ENCODE assay signal across 1 cellular context in the genomic region with DNA sequence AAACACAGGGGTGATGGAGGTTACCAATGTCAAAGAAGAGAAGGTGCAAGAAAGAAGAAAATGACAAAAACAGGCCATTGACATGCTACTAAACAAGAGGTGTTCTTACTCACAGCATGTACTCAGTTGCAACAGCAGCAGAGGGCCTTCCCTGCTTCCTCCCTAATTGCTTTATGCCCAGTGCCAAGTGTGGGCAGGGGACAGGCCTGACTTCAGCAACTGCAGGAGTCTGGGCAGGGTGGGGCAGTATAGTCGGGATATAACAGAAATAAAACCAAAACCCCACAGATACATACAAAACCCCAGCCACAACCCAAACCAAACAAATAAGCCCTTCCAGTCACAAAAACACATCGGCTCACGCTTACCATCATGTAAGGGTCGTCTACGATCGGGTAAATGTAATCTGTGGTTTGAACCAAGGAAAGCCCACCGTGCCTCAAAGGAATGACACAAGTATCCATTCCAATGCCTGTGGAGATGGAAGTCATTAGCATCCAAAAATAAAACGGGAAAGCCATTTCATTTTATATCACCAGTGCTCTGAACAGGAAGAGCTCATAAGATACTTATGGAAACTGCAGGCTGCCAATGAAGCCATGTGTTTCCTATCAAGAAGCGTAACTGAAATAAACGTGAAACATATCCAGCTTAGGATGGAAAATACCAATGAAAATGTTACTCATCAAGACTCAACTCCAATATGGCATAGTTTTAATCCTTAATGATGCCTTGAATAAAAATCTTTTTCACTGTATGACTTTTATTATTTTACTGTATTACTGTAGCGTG.
TF ChIP-seq lines count a peak whose summit lies in the region.

No MANE protein-coding gene starts in this region.

TF ChIP-seq in IMR-90, 13 proteins besides CTCF, POLR2A, EP300 and RAD21:
- TF ChIP-seq MAZ (IDR thresholded peaks at IDR 0.05; ENCODE audit: borderline replicate concordance, low read depth, low read length) (no peak), FOS (IDR thresholded peaks at IDR 0.05; ENCODE audit: low read depth, low read length) (no peak), CEBPB (IDR thresholded peaks at IDR 0.05; ENCODE audit: low read depth, low read length) (no peak), RFX5 (IDR thresholded peaks at IDR 0.05; ENCODE audit: low read depth, low read length) (no peak), MAFK (IDR thresholded peaks at IDR 0.05; ENCODE audit: low read depth, low read length) (no peak), RCOR1 (IDR thresholded peaks at IDR 0.05; ENCODE audit: insufficient replicate concordance, low read length) (no peak), NFE2L2 (IDR thresholded peaks at IDR 0.05; ENCODE audit: low read depth, low read length) (no peak), SMC3 (IDR thresholded peaks at IDR 0.05; ENCODE audit: low read depth, low read length) (no peak)
- TF ChIP-seq, protein P1, sequence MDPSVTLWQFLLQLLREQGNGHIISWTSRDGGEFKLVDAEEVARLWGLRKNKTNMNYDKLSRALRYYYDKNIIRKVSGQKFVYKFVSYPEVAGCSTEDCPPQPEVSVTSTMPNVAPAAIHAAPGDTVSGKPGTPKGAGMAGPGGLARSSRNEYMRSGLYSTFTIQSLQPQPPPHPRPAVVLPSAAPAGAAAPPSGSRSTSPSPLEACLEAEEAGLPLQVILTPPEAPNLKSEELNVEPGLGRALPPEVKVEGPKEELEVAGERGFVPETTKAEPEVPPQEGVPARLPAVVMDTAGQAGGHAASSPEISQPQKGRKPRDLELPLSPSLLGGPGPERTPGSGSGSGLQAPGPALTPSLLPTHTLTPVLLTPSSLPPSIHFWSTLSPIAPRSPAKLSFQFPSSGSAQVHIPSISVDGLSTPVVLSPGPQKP (IDR thresholded peaks at IDR 0.05; ENCODE audit: borderline replicate concordance, low read depth, low read length): no peak
- TF ChIP-seq, protein P2, sequence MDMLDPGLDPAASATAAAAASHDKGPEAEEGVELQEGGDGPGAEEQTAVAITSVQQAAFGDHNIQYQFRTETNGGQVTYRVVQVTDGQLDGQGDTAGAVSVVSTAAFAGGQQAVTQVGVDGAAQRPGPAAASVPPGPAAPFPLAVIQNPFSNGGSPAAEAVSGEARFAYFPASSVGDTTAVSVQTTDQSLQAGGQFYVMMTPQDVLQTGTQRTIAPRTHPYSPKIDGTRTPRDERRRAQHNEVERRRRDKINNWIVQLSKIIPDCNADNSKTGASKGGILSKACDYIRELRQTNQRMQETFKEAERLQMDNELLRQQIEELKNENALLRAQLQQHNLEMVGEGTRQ (IDR thresholded peaks at IDR 0.05; ENCODE audit: low read depth, low read length): no peak
